Comparison of ENCODE assay signal across 10 cellular contexts in genomic region chr12:74541074-74541473, GRCh38. TPM values are rescaled to one million over a fixed set of nuclear protein-coding genes. Genes with fewer than 3 reads are reported as not detected.
DNase-seq lines count a peak whose midpoint lies in the region; ATAC-seq and TF ChIP-seq lines count a peak whose summit lies in the region.
"Had no signal": no experiment of that assay in that cellular context is flagged by ENCODE, and none has a peak within 500 bp of the region (broad histone marks: within the 10 kb centered on the region; RNA-seq: fewer than 3 reads in every experiment).

No MANE protein-coding gene starts in this region.

- H3K9ac ChIP-seq in SU-DHL-6 (ENCODE audit: low read length): no peak overlapping the region

- ATAC-seq in psoas muscle (no peak), GM18870 (IDR thresholded peaks at IDR 0.05; ENCODE audit: unreplicated experiment) (no peak), HG03442 (IDR thresholded peaks at IDR 0.05; ENCODE audit: unreplicated experiment) (no peak), left lung (no peak)

- no peaks in the 10 kb centered on the region for H3K9me3 ChIP-seq in SU-DHL-6 (ENCODE audit: insufficient read depth, low read length)
- H3K9me3 ChIP-seq in psoas muscle: no peaks in the 10 kb centered on the region
- H3K9me3 ChIP-seq in left lung: no peaks in the 10 kb centered on the region
- H3K9me3 ChIP-seq: MG63 had no signal

- H3K9me2 ChIP-seq in SU-DHL-6 (replicated peaks; ENCODE audit: insufficient read depth, low read length): no peaks in the 10 kb centered on the region

- no peak overlapping the region for H2AFZ ChIP-seq in SU-DHL-6 (ENCODE audit: low read depth, low read length, severe bottlenecking)

- no peaks in the 10 kb centered on the region for H3K36me3 Mint-ChIP-seq in glutamatergic neuron (ENCODE audit: unreplicated experiment)

- H3K79me2 ChIP-seq in SU-DHL-6 (ENCODE audit: insufficient read depth, low read length): peaks cover 61% of the 10 kb centered on the region

- peaks cover 41% of the 10 kb centered on the region for H3F3A ChIP-seq in SU-DHL-6 (ENCODE audit: insufficient read depth)

- peaks cover 60% of the 10 kb centered on the region for H4K20me1 ChIP-seq in SU-DHL-6 (ENCODE audit: low read depth, low read length)

- intact Hi-C loops in psoas muscle (cut with DNase I): no loop called here
- intact Hi-C loops in left lung (cut with DNase I): no loop called here

- H3K4me3 Mint-ChIP-seq in glutamatergic neuron (ENCODE audit: unreplicated experiment): peak overlapping the region; percentile 97

- peak; percentile 48 for DNase-seq in H7
- no peak for DNase-seq in glutamatergic neuron
- DNase-seq in psoas muscle: no peak
- no peak for DNase-seq in left lung
- DNase-seq: GOT3, MG63, T-helper 1 cell had no signal

- peaks cover 7% of the 10 kb centered on the region for H3K27me3 Mint-ChIP-seq in glutamatergic neuron (ENCODE audit: unreplicated experiment)

- peaks cover 9% of the 10 kb centered on the region for H3K9me3 Mint-ChIP-seq in glutamatergic neuron (ENCODE audit: unreplicated experiment)

- H3K27ac ChIP-seq in SU-DHL-6 (ENCODE audit: low read depth, low read length) (no peak overlapping the region), psoas muscle (no peak overlapping the region), left lung (no peak overlapping the region)

- H3K27me3 ChIP-seq in H7 (ENCODE audit: control insufficient read depth, insufficient read depth, low read length) (no peaks in the 10 kb centered on the region), SU-DHL-6 (ENCODE audit: low read length) (no peaks in the 10 kb centered on the region), psoas muscle (ENCODE audit: insufficient read depth in 3 of 3, low read length in 2 of 3) (no peaks in the 10 kb centered on the region), left lung (no peaks in the 10 kb centered on the region)
- H3K27me3 ChIP-seq: MG63 had no signal

- H3K4me1 ChIP-seq in psoas muscle: peaks cover 27% of the 10 kb centered on the region
- H3K4me1 ChIP-seq in left lung: peaks cover 25 to 48% of the 10 kb centered on the region in 2 donors

- TF ChIP-seq CTCF in SU-DHL-6 (IDR thresholded peaks at IDR 0.05; ENCODE audit: insufficient read depth, low read length, poor library complexity, severe bottlenecking) (no peak), glutamatergic neuron (IDR thresholded peaks at IDR 0.05; ENCODE audit: partially characterized antibody, unreplicated experiment) (no peak), psoas muscle (IDR thresholded peaks at IDR 0.05) (no peak), left lung (IDR thresholded peaks at IDR 0.05) (no peak)

- H3K36me3 ChIP-seq in H7 (replicated peaks; ENCODE audit: control insufficient read depth, insufficient read depth, low read length) (no peaks in the 10 kb centered on the region; the same call in 1 of the 2 replicates), SU-DHL-6 (ENCODE audit: low read length) (peaks cover 25% of the 10 kb centered on the region), psoas muscle (ENCODE audit: insufficient read depth in 1 of 2, low read depth in 1 of 2) (peaks cover 3 to 13% of the 10 kb centered on the region in 2 donors), left lung (peaks cover 0 to 14% of the 10 kb centered on the region in 2 donors)

- WGBS in psoas muscle, 3 donors: 58 to 67% (median 63%) methylated on average over 3 of the region's 3 CpGs

- peak overlapping the region; percentile 84 for H3K4me2 ChIP-seq in SU-DHL-6 (ENCODE audit: low read depth, low read length, poor library complexity, severe bottlenecking)

- H3K4me3 ChIP-seq in H7 (ENCODE audit: insufficient read depth, low read depth, low read length): no peak overlapping the region
- no peak overlapping the region for H3K4me3 ChIP-seq in SU-DHL-6 (ENCODE audit: insufficient read depth, low read length, poor library complexity, severe bottlenecking)
- peak overlapping the region; percentile 83 for H3K4me3 ChIP-seq in psoas muscle
- no peak overlapping the region for H3K4me3 ChIP-seq in left lung
- H3K4me3 ChIP-seq: MG63 had no signal

- peak overlapping the region; percentile 97 for H3K27ac Mint-ChIP-seq in glutamatergic neuron (ENCODE audit: unreplicated experiment)

- peaks cover 29% of the 10 kb centered on the region for H3K4me1 Mint-ChIP-seq in glutamatergic neuron (ENCODE audit: low read depth, unreplicated experiment)

RNA-seq across cellular contexts. Expression of gene ATXN7L3B, which starts 3.4 kb away (rescaled TPM):
- 25.3 and 27.2 TPM in 2 replicates for total RNA-seq in H7 (2014; rRNA removed; shearing (Covaris generic))
- total RNA-seq in glutamatergic neuron (ENCODE audit: unreplicated experiment): 83.4 TPM
- 10 to 100 TPM; 20.3 to 22.8 (median 21.4) TPM for total RNA-seq in psoas muscle
- polyA plus RNA-seq in psoas muscle: 10 to 100 TPM in 2 of 3 donors, 1 to 10 TPM in 1; 9.0 to 40.9 (median 14.4) TPM
- total RNA-seq in left lung: 10 to 100 TPM; 26.1 to 27.1 TPM
